Comparison of ENCODE assay signal across 39 cellular contexts in genomic region chr19:43692364-43692763, GRCh38. TPM values are rescaled to one million over a fixed set of nuclear protein-coding genes. Genes with fewer than 3 reads are reported as not detected.
"Had no signal": no experiment of that assay in that cellular context is flagged by ENCODE, and none has a peak within 500 bp of the region (broad histone marks: within the 10 kb centered on the region; RNA-seq: fewer than 3 reads in every experiment).

No MANE protein-coding gene starts in this region.

- H3K4me1 Mint-ChIP-seq: activated B cell treated with CpG ODN at 0.5 μM for 24 hours; activated CD4-positive, alpha-beta T cell treated with anti-CD3 and anti-CD28 coated beads for 36 hours; activated CD4-positive, alpha-beta T cell treated with anti-CD3 and anti-CD28 coated beads, Interleukin-2, amount 10 ng/mL, durations not matched to agents 24 days and 14 days; activated CD8-positive, alpha-beta memory T cell treated with anti-CD3 and anti-CD28 coated beads, Interleukin-2, amount 10 ng/mL, durations not matched to agents 7 days and 5 days; activated naive CD4-positive, alpha-beta T cell treated with anti-CD3 and anti-CD28 coated beads, Interleukin-2, amount 50 U/mL, for 24 hours; activated naive CD8-positive, alpha-beta T cell treated with anti-CD3 and anti-CD28 coated beads for 36 hours; activated naive CD8-positive, alpha-beta T cell treated with anti-CD3 and anti-CD28 coated beads, Interleukin-2, amount 50 U/mL, for 24 hours; T-helper 17 cell had no signal

- H3K4me1 ChIP-seq: adrenal gland, body of pancreas, gastrocnemius medialis had no signal

- ATAC-seq: activated CD4-positive, alpha-beta T cell treated with anti-CD3 and anti-CD28 coated beads for 36 hours; activated CD4-positive, CD25-positive, alpha-beta regulatory T cell treated with anti-CD3 and anti-CD28 coated beads, Interleukin-2, amount 50 U/mL, for 24 hours; activated CD8-positive, alpha-beta memory T cell treated with anti-CD3 and anti-CD28 coated beads, Interleukin-2, amount 10 ng/mL, durations not matched to agents 7 days and 5 days; activated CD8-positive, alpha-beta T cell treated with anti-CD3 and anti-CD28 coated beads, Interleukin-2, amount 10 ng/mL, durations not matched to agents 7 days and 5 days; activated naive CD8-positive, alpha-beta T cell treated with anti-CD3 and anti-CD28 coated beads, Interleukin-2, amount 50 U/mL, for 24 hours; body of pancreas; esophagus mucosa; foreskin keratinocyte; gastrocnemius medialis; heart left ventricle; T-helper 17 cell had no signal

- H3K4me3 Mint-ChIP-seq: activated B cell treated with CpG ODN at 0.5 μM for 24 hours; activated CD4-positive, alpha-beta memory T cell treated with anti-CD3 and anti-CD28 coated beads for 36 hours; activated CD4-positive, alpha-beta T cell treated with anti-CD3 and anti-CD28 coated beads for 36 hours; activated CD4-positive, alpha-beta T cell treated with anti-CD3 and anti-CD28 coated beads, Interleukin-2, amount 10 ng/mL, durations not matched to agents 24 days and 14 days; activated CD8-positive, alpha-beta memory T cell treated with anti-CD3 and anti-CD28 coated beads, Interleukin-2, amount 10 ng/mL, durations not matched to agents 7 days and 5 days; activated CD8-positive, alpha-beta T cell treated with anti-CD3 and anti-CD28 coated beads, Interleukin-2, amount 10 ng/mL, durations not matched to agents 7 days and 5 days; activated naive CD4-positive, alpha-beta T cell treated with anti-CD3 and anti-CD28 coated beads for 36 hours; activated naive CD4-positive, alpha-beta T cell treated with anti-CD3 and anti-CD28 coated beads, Interleukin-2, amount 50 U/mL, for 24 hours; activated naive CD8-positive, alpha-beta T cell treated with anti-CD3 and anti-CD28 coated beads for 36 hours; activated naive CD8-positive, alpha-beta T cell treated with anti-CD3 and anti-CD28 coated beads, Interleukin-2, amount 50 U/mL, for 24 hours; activated T-helper 1 cell treated with anti-CD3 and anti-CD28 coated beads, Interleukin-12 subunit alpha, Interleukin-12 subunit beta, Interleukin-2, Interleukin-4 antibody, amounts not matched to agents 30 ng/mL and 10 ng/mL and 1 ng/mL, durations not matched to agents 14 hours and 24 hours and 36 hours; endodermal cell; T-helper 17 cell; T-helper 2 cell treated with Interferon-gamma antibody and Interleukin-4, amounts not matched to agents 5 μg/mL and 100 μg/mL, for 36 hours had no signal

- DNase-seq: activated B cell treated with CpG ODN at 0.5 μM for 24 hours; activated CD4-positive, alpha-beta memory T cell treated with anti-CD3 and anti-CD28 coated beads for 36 hours; activated CD4-positive, alpha-beta T cell treated with anti-CD3 and anti-CD28 coated beads for 36 hours; activated CD4-positive, alpha-beta T cell treated with anti-CD3 and anti-CD28 coated beads, Interleukin-2, amount 10 ng/mL, durations not matched to agents 24 days and 14 days; activated CD8-positive, alpha-beta memory T cell treated with anti-CD3 and anti-CD28 coated beads, Interleukin-2, amount 10 ng/mL, durations not matched to agents 7 days and 5 days; activated CD8-positive, alpha-beta memory T cell treated with anti-CD3 and anti-CD28 coated beads, Interleukin-2, amount 50 U/mL, for 4 hours; activated CD8-positive, alpha-beta T cell treated with anti-CD3 and anti-CD28 coated beads, Interleukin-2, amount 10 ng/mL, durations not matched to agents 7 days and 5 days; activated effector memory CD4-positive, alpha-beta T cell treated with anti-CD3 and anti-CD28 coated beads, Interleukin-2, amount 50 U/mL, for 16 hours; activated naive CD4-positive, alpha-beta T cell treated with anti-CD3 and anti-CD28 coated beads for 36 hours; activated naive CD8-positive, alpha-beta T cell treated with anti-CD3 and anti-CD28 coated beads for 36 hours; activated naive CD8-positive, alpha-beta T cell treated with anti-CD3 and anti-CD28 coated beads, Interleukin-2, amount 50 U/mL, for 24 hours; activated T-cell treated with anti-CD3 and anti-CD28 coated beads, Interleukin-2, amount 50 U/mL, for 1 hour; activated T-cell treated with anti-CD3 and anti-CD28 coated beads, Interleukin-2, amount 50 U/mL, for 48 hours; adrenal gland; amygdala; aorta; body of pancreas; caudate nucleus; cortex of kidney; effector CD8-positive, alpha-beta T cell; endodermal cell; foreskin keratinocyte; gastrocnemius medialis; glutamatergic neuron; heart left ventricle; T-helper 1 cell; T-helper 17 cell; T1000; WERI-Rb-1 had no signal

- H3K27me3 ChIP-seq: body of pancreas, heart left ventricle had no signal

- H3K27me3 Mint-ChIP-seq: activated naive CD4-positive, alpha-beta T cell treated with anti-CD3 and anti-CD28 coated beads, Interleukin-2, amount 50 U/mL, for 24 hours; T-helper 17 cell had no signal

- H3K36me3 ChIP-seq: adrenal gland, gastrocnemius medialis, heart left ventricle, WERI-Rb-1 had no signal

- H3K27ac Mint-ChIP-seq: activated B cell treated with CpG ODN at 0.5 μM for 24 hours; activated CD4-positive, alpha-beta memory T cell treated with anti-CD3 and anti-CD28 coated beads for 36 hours; activated CD4-positive, alpha-beta T cell treated with anti-CD3 and anti-CD28 coated beads for 36 hours; activated CD4-positive, alpha-beta T cell treated with anti-CD3 and anti-CD28 coated beads, Interleukin-2, amount 10 ng/mL, durations not matched to agents 24 days and 14 days; activated CD8-positive, alpha-beta memory T cell treated with anti-CD3 and anti-CD28 coated beads, Interleukin-2, amount 10 ng/mL, durations not matched to agents 7 days and 5 days; activated CD8-positive, alpha-beta T cell treated with anti-CD3 and anti-CD28 coated beads, Interleukin-2, amount 10 ng/mL, durations not matched to agents 7 days and 5 days; activated naive CD4-positive, alpha-beta T cell treated with anti-CD3 and anti-CD28 coated beads for 36 hours; activated naive CD4-positive, alpha-beta T cell treated with anti-CD3 and anti-CD28 coated beads, Interleukin-2, amount 50 U/mL, for 24 hours; activated naive CD8-positive, alpha-beta T cell treated with anti-CD3 and anti-CD28 coated beads for 36 hours; activated naive CD8-positive, alpha-beta T cell treated with anti-CD3 and anti-CD28 coated beads, Interleukin-2, amount 50 U/mL, for 24 hours; activated T-helper 1 cell treated with anti-CD3 and anti-CD28 coated beads, Interleukin-12 subunit alpha, Interleukin-12 subunit beta, Interleukin-2, Interleukin-4 antibody, amounts not matched to agents 30 ng/mL and 10 ng/mL and 1 ng/mL, durations not matched to agents 14 hours and 24 hours and 36 hours; activated T-helper 2 cell treated with anti-CD3 and anti-CD28 coated beads, Interferon-gamma antibody, Interleukin-2, Interleukin-4, amounts not matched to agents 10 μg/mL and 5 μg/mL and 100 μg/mL, durations not matched to agents 14 hours and 24 hours and 36 hours; endodermal cell; T-helper 17 cell; T-helper 2 cell treated with Interferon-gamma antibody and Interleukin-4, amounts not matched to agents 5 μg/mL and 100 μg/mL, for 36 hours had no signal

- H3K4me3 ChIP-seq: adrenal gland, body of pancreas, gastrocnemius medialis, heart left ventricle had no signal

- H3K9me3 Mint-ChIP-seq: activated naive CD4-positive, alpha-beta T cell treated with anti-CD3 and anti-CD28 coated beads, Interleukin-2, amount 50 U/mL, for 24 hours had no signal

- H3K27ac ChIP-seq: adrenal gland, foreskin keratinocyte, gastrocnemius medialis, WERI-Rb-1 had no signal

- H3K36me3 Mint-ChIP-seq: activated CD8-positive, alpha-beta memory T cell treated with anti-CD3 and anti-CD28 coated beads, Interleukin-2, amount 10 ng/mL, durations not matched to agents 7 days and 5 days; activated naive CD4-positive, alpha-beta T cell treated with anti-CD3 and anti-CD28 coated beads, Interleukin-2, amount 50 U/mL, for 24 hours; activated naive CD8-positive, alpha-beta T cell treated with anti-CD3 and anti-CD28 coated beads for 36 hours had no signal

- H3K9me3 ChIP-seq: adrenal gland had no signal

RNA-seq across cellular contexts. Expression of gene IRGC, which starts 23.5 kb away (rescaled TPM):
- total RNA-seq: activated B cell treated with CpG ODN at 0.5 μM for 24 hours; activated CD4-positive, alpha-beta memory T cell treated with anti-CD3 and anti-CD28 coated beads for 36 hours; activated CD4-positive, alpha-beta T cell treated with anti-CD3 and anti-CD28 coated beads for 36 hours; activated CD4-positive, alpha-beta T cell treated with anti-CD3 and anti-CD28 coated beads, Interleukin-2, amount 10 ng/mL, durations not matched to agents 24 days and 14 days; activated CD8-positive, alpha-beta memory T cell treated with anti-CD3 and anti-CD28 coated beads for 36 hours; activated CD8-positive, alpha-beta memory T cell treated with anti-CD3 and anti-CD28 coated beads, Interleukin-2, amount 10 ng/mL, durations not matched to agents 7 days and 5 days; activated CD8-positive, alpha-beta T cell treated with anti-CD3 and anti-CD28 coated beads, Interleukin-2, amount 10 ng/mL, durations not matched to agents 7 days and 5 days; activated naive CD4-positive, alpha-beta T cell treated with anti-CD3 and anti-CD28 coated beads for 36 hours; activated naive CD8-positive, alpha-beta T cell treated with anti-CD3 and anti-CD28 coated beads for 36 hours; activated T-helper 1 cell treated with anti-CD3 and anti-CD28 coated beads, Interleukin-12 subunit alpha, Interleukin-12 subunit beta, Interleukin-2, Interleukin-4 antibody, amounts not matched to agents 30 ng/mL and 10 ng/mL and 1 ng/mL, durations not matched to agents 14 hours and 24 hours and 36 hours; activated T-helper 2 cell treated with anti-CD3 and anti-CD28 coated beads, Interferon-gamma antibody, Interleukin-2, Interleukin-4, amounts not matched to agents 10 μg/mL and 5 μg/mL and 100 μg/mL, durations not matched to agents 14 hours and 24 hours and 36 hours; adrenal gland; aorta; body of pancreas; chondrocyte; dermis microvascular lymphatic vessel endothelial cell; endodermal cell; epithelial cell of proximal tubule; esophagus mucosa; foreskin keratinocyte; gastrocnemius medialis; heart left ventricle; T-helper 17 cell had no signal
- polyA plus RNA-seq: adrenal gland, aorta, foreskin keratinocyte, heart left ventricle had no signal

RNA-seq across cellular contexts. Expression of gene CADM4, which starts 52.7 kb away (rescaled TPM):
- total RNA-seq: activated B cell treated with CpG ODN at 0.5 μM for 24 hours had no signal
